Comparison of ENCODE assay signal across 8 cellular contexts in the genomic region with DNA sequence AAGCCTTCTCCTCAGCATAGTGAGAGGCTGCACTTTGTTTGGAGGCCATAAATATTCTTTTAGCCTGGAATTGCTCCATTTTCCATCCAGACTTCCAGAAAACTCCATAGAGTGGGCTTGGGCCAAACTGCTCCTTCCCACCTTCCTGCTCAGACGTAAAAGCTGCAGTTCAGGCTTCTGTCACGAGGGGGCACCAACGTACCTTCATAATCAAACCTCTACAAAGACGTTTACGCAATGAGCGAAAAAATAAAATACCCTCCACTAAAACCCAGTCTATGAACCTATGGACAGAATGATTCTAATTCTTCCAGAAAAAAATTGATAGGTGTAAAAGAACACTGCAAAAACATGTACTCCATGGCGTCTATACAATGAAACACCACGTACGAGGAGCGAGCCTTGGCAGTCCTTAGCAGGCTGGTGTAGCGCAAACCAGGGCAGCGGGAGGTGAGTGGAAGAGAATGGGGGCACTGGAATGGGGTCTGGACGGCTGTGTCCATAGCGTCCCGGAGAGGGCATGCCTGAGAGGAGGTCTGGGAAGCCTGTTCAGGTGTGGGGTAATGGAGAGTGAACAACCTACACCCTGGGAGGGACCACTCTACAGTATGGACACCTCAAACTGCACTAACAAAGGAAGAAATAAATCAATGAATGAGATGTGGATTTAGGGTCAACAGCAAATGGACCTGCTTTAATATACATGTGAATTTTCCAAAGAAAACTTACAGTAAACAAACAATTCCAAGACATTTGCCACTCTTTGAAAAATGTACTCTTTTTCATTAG. TPM values are rescaled to one million over a fixed set of nuclear protein-coding genes. Genes with fewer than 3 reads are reported as not detected.
A peak's percentile ranks its signal among the peaks of the same experiment; 100 is the strongest.
DNase-seq lines count a peak whose midpoint lies in the region; ATAC-seq and TF ChIP-seq lines count a peak whose summit lies in the region.

No MANE protein-coding gene starts in this region.

- CTCF ChIA-PET in activated CD8-positive, alpha-beta T cell treated with anti-CD3 and anti-CD28 coated beads for 36 hours (lab: Charles Lee), result interaction anchor here (0.6 to 2.1 kb wide), 17 partner anchors 9 to 299 kb away, joined by 3 to 12 read pairs (median 3); a partner anchor contains a TSS

- TF ChIP-seq CTCF in DND-41 (IDR thresholded peaks at IDR 0.05; ENCODE audit: borderline replicate concordance, extremely low read depth, low read length, poor library complexity, severe bottlenecking), result peak; percentile 81
- peak; percentile 67 for TF ChIP-seq CTCF in activated CD8-positive, alpha-beta T cell treated with anti-CD3 and anti-CD28 coated beads for 36 hours (IDR thresholded peaks at IDR 0.05)
- peak; percentile 66 for TF ChIP-seq CTCF in lower lobe of right lung (IDR thresholded peaks at IDR 0.05)

- peaks cover 4% of the 10 kb centered on the region for H3K4me1 ChIP-seq in DND-41 (ENCODE audit: insufficient read depth, low read length)
- H3K4me1 ChIP-seq in ectodermal cell (ENCODE audit: control insufficient read depth, insufficient read depth, low read length), result no peaks in the 10 kb centered on the region
- H3K4me1 ChIP-seq in lower lobe of right lung, result no peaks in the 10 kb centered on the region

- H3K9me3 ChIP-seq in DND-41 (ENCODE audit: insufficient read depth, low read length, severe bottlenecking) (no peaks in the 10 kb centered on the region), ectodermal cell (ENCODE audit: control insufficient read depth, low read length) (no peaks in the 10 kb centered on the region), lower lobe of right lung (no peaks in the 10 kb centered on the region)

- H3K4me1 Mint-ChIP-seq in activated CD8-positive, alpha-beta T cell treated with anti-CD3 and anti-CD28 coated beads for 36 hours (ENCODE audit: low read depth), result peaks cover 3% of the 10 kb centered on the region

- no peaks in the 10 kb centered on the region for H3K36me3 ChIP-seq in DND-41 (ENCODE audit: insufficient read depth, low read length)
- H3K36me3 ChIP-seq in ectodermal cell (ENCODE audit: control insufficient read depth, insufficient read depth, low read length), result no peaks in the 10 kb centered on the region
- no peaks in the 10 kb centered on the region for H3K36me3 ChIP-seq in lower lobe of right lung

- H3K27me3 ChIP-seq in DND-41 (ENCODE audit: insufficient read depth, low read length, poor library complexity) (no peaks in the 10 kb centered on the region), ectodermal cell (ENCODE audit: control insufficient read depth, insufficient read depth, low read length, poor library complexity, severe bottlenecking) (no peaks in the 10 kb centered on the region), lower lobe of right lung (ENCODE audit: low read depth) (no peaks in the 10 kb centered on the region)

- H3K79me2 ChIP-seq in DND-41 (ENCODE audit: insufficient read depth, low read length), result no peaks in the 10 kb centered on the region

- no peaks in the 10 kb centered on the region for H3K36me3 Mint-ChIP-seq in activated CD8-positive, alpha-beta T cell treated with anti-CD3 and anti-CD28 coated beads for 36 hours (ENCODE audit: low read depth)

- H3K4me3 ChIP-seq in DND-41 (ENCODE audit: low read depth in 1 of 2, low read length in 2 of 2) (no peak overlapping the region), ectodermal cell (ENCODE audit: insufficient read depth, low read depth, low read length) (peak overlapping the region; percentile 26), lower lobe of right lung (peak overlapping the region; percentile 41)

- 4 to 9% methylated on average over 11 to 15 of the region's 15 CpGs for WGBS in ectodermal cell, 2 experiments

- peak overlapping the region; percentile 44 for H3K4me2 ChIP-seq in DND-41 (ENCODE audit: insufficient read depth, low read length)

- peak overlapping the region; percentile 43 for H3K4me3 Mint-ChIP-seq in activated CD8-positive, alpha-beta T cell treated with anti-CD3 and anti-CD28 coated beads for 36 hours

- ATAC-seq in DND-41 (ENCODE audit: insufficient read depth, low read depth) (peak; percentile 79), HG02759 (IDR thresholded peaks at IDR 0.05; ENCODE audit: unreplicated experiment) (peak; percentile 55), lower lobe of right lung (peak; percentile 73 to 86), GM21381 (IDR thresholded peaks at IDR 0.05; ENCODE audit: unreplicated experiment) (no peak)
- peak; percentile 74 for ATAC-seq in activated CD8-positive, alpha-beta T cell treated with anti-CD3 and anti-CD28 coated beads for 36 hours

- H3K27ac Mint-ChIP-seq in activated CD8-positive, alpha-beta T cell treated with anti-CD3 and anti-CD28 coated beads for 36 hours, result no peak overlapping the region

- H3K27ac ChIP-seq in DND-41 (ENCODE audit: low read length) (no peak overlapping the region), ectodermal cell (ENCODE audit: insufficient read depth, low read depth, low read length, poor library complexity, severe bottlenecking) (no peak overlapping the region), lower lobe of right lung (no peak overlapping the region)

- peak overlapping the region; percentile 58 for H2AFZ ChIP-seq in DND-41 (ENCODE audit: low read depth, low read length)

- H3K27me3 Mint-ChIP-seq in activated CD8-positive, alpha-beta T cell treated with anti-CD3 and anti-CD28 coated beads for 36 hours, result no peaks in the 10 kb centered on the region

- no peak overlapping the region for H3K9ac ChIP-seq in DND-41 (ENCODE audit: low read depth, low read length)

- POLR2A ChIA-PET in activated CD8-positive, alpha-beta T cell treated with anti-CD3 and anti-CD28 coated beads for 36 hours (lab: Charles Lee), result no interaction called here

- intact Hi-C loops in activated CD8-positive, alpha-beta T cell treated with anti-CD3 and anti-CD28 coated beads for 36 hours (cut with micrococcal nuclease), result loop anchor here (5.0 to 10.0 kb wide), 2 partner anchors 151 to 284 kb away; a partner anchor contains a TSS
- intact Hi-C loops in lower lobe of right lung (cut with DNase I), result loop anchor here (10.0 kb wide), 1 partner anchor 291 kb away; no protein-coding TSS in a partner anchor

- H4K20me1 ChIP-seq in DND-41 (ENCODE audit: insufficient read depth, low read length), result no peaks in the 10 kb centered on the region

- DNase-seq in DND-41, result peak; percentile 66
- peak; percentile 69 for DNase-seq in NCI-H345 (lab: John Stamatoyannopoulos, UW)
- peak; percentile 84 for DNase-seq in activated CD8-positive, alpha-beta T cell treated with anti-CD3 and anti-CD28 coated beads for 36 hours
- DNase-seq in lower lobe of right lung, result peak; percentile 65
- peak; percentile 33 to 65 (median 35) for DNase-seq in stimulated activated CD4-positive, alpha-beta T cell treated with anti-CD3 and anti-CD28 coated beads, TNF-alpha, amount 100 ng/mL, for 24 hours (ENCODE audit: low read depth in 3 of 3)

- no peaks in the 10 kb centered on the region for H3K9me3 Mint-ChIP-seq in activated CD8-positive, alpha-beta T cell treated with anti-CD3 and anti-CD28 coated beads for 36 hours

RNA-seq across cellular contexts. Expression of a gene that starts 14.3 kb away (rescaled TPM):
- under 1 TPM; 0.18 to 0.58 TPM for total RNA-seq in activated CD8-positive, alpha-beta T cell treated with anti-CD3 and anti-CD28 coated beads for 36 hours
- polyA plus RNA-seq in ectodermal cell (2013, experiment 1 of 4), result 0.30 TPM
- 0.28 TPM for polyA plus RNA-seq in ectodermal cell (2013, experiment 2 of 4)
- 0.27 TPM for polyA plus RNA-seq in ectodermal cell (2013, experiment 3 of 4)
- polyA plus RNA-seq in ectodermal cell (2013, experiment 4 of 4), result 0.53 TPM
- total RNA-seq in lower lobe of right lung, result 0.53 TPM

RNA-seq across cellular contexts. Expression of a gene that starts 51.7 kb away (rescaled TPM):
- 10 to 100 TPM; 15.8 to 18.7 TPM for total RNA-seq in activated CD8-positive, alpha-beta T cell treated with anti-CD3 and anti-CD28 coated beads for 36 hours
- polyA plus RNA-seq in ectodermal cell (2013, experiment 1 of 4), result 60.8 TPM
- polyA plus RNA-seq in ectodermal cell (2013, experiment 2 of 4), result 57.2 TPM
- 52.1 TPM for polyA plus RNA-seq in ectodermal cell (2013, experiment 3 of 4)
- 58.0 TPM for polyA plus RNA-seq in ectodermal cell (2013, experiment 4 of 4)
- total RNA-seq in lower lobe of right lung, result 58.7 TPM

Comparison
In these comparisons a context has a peak if more than half of its experiments do, and no peak if none do; other contexts are left out.
1. H3K4me3 ChIP-seq: peak in ectodermal cell (single experiment) and lower lobe of right lung (single experiment); none in DND-41 (0 of 2).
2. Peak in every context shown above with its lines, with median percentiles within 50 percentile points of each other: DNase-seq and CTCF ChIP-seq.